Comparison of ENCODE assay signal across 10 cellular contexts in genomic region chr17:30113213-30113612, GRCh38. TPM values are rescaled to one million over a fixed set of nuclear protein-coding genes. Genes with fewer than 3 reads are reported as not detected.
DNase-seq lines count a peak whose midpoint lies in the region; ATAC-seq, FAIRE-seq and TF ChIP-seq lines count a peak whose summit lies in the region.
"Had no signal": no experiment of that assay in that cellular context is flagged by ENCODE, and none has a peak within 500 bp of the region (broad histone marks: within the 10 kb centered on the region; RNA-seq: fewer than 3 reads in every experiment).

No MANE protein-coding gene starts in this region.

- CTCF ChIA-PET in A549 (lab: Yijun Ruan, JAX), result interaction anchor here (1.0 to 6.8 kb wide), 12 partner anchors 8 to 533 kb away, joined by 3 to 75 read pairs (median 6); no protein-coding TSS in a partner anchor
- CTCF ChIA-PET in Panc1 (lab: Charles Lee), result interaction anchor here (0.5 to 1.1 kb wide), 3 partner anchors 8 to 157 kb away, joined by 3 read pairs; no protein-coding TSS in a partner anchor

- H3K4me3 ChIP-seq in A549, result no peak overlapping the region
- H3K4me3 ChIP-seq in GM23248, result no peak overlapping the region
- H3K4me3 ChIP-seq in Panc1 (ENCODE audit: low read depth in 2 of 2, low read length in 2 of 2), result no peak overlapping the region

- no peaks in the 10 kb centered on the region for H3K9me2 ChIP-seq in GM23248 (ENCODE audit: insufficient read depth)

- peaks cover 16% of the 10 kb centered on the region; the same call in 2 of the 3 replicates for H3K4me1 ChIP-seq in A549
- peaks cover 6% of the 10 kb centered on the region for H3K4me1 ChIP-seq in GM23248 (ENCODE audit: insufficient read depth)
- peaks cover 19% of the 10 kb centered on the region for H3K4me1 ChIP-seq in Panc1 (ENCODE audit: control insufficient read depth, insufficient read depth, low read length)

- no peak for TF ChIP-seq EP300 in A549 (IDR thresholded peaks at IDR 0.05)

- 0 out of 2 replicates have a peak, but pooled peaks cover 2% of the 10 kb centered on the region for H4K20me1 ChIP-seq in GM23248 (ENCODE audit: insufficient read depth)

- intact Hi-C loops in Panc1 (cut with micrococcal nuclease; ENCODE audit: unreplicated experiment), result no loop called here

- FAIRE-seq in A549 (lab: Jason Lieb, UNC), result peak; percentile 61
- FAIRE-seq: keratinocyte had no signal

- H3K9me3 ChIP-seq in A549 (no peaks in the 10 kb centered on the region), GM23248 (ENCODE audit: low read depth) (no peaks in the 10 kb centered on the region), Panc1 (ENCODE audit: control insufficient read depth, insufficient read depth, low read depth, low read length) (no peaks in the 10 kb centered on the region)

- BruUV-seq in Panc1 (replicated peaks; lab: Mats Ljungman, UMichigan), result no TSS peak

- 0 out of 2 replicates have a peak overlapping the region, but pooled peaks have one; percentile 7 for H2AFZ ChIP-seq in GM23248

- H3K9ac ChIP-seq in GM23248, result no peak overlapping the region

- H3K4me2 ChIP-seq in A549, result peak overlapping the region; percentile 48
- H3K4me2 ChIP-seq in GM23248 (ENCODE audit: unreplicated experiment), result no peak overlapping the region

- H3F3A ChIP-seq in GM23248 (ENCODE audit: insufficient read depth), result 0 out of 2 replicates have a peak, but pooled peaks cover 6% of the 10 kb centered on the region

- peak overlapping the region in 1 of 2 experiments; percentile 59; a peak in 3 of 6 replicates for H3K27ac ChIP-seq in A549
- H3K27ac ChIP-seq in GM23248, result no peak overlapping the region
- peak overlapping the region; percentile 73 for H3K27ac ChIP-seq in Panc1 (ENCODE audit: low read length)

- in situ Hi-C loops in GM23248 (cut with MboI) (no loop called here), Panc1 (cut with HindIII; ENCODE audit: low pct_unique_long_range_greater_than_20kb, low sequenced_read_pairs) (no loop called here)

- ATAC-seq in A549 (peak in 1 of 2 experiments; percentile 54; a peak in 3 of 6 replicates), Panc1 (peak; percentile 62), HG03095 (IDR thresholded peaks at IDR 0.05; ENCODE audit: unreplicated experiment) (no peak), omental fat pad (ENCODE audit: low FRiP score) (no peak)

- no peak for TF ChIP-seq POLR2A in A549 (IDR thresholded peaks at IDR 0.05; ENCODE audit: low read length)

- H3K36me3 ChIP-seq in GM23248 (ENCODE audit: low read depth) (no peaks in the 10 kb centered on the region), Panc1 (ENCODE audit: control insufficient read depth, insufficient read depth, low read length) (peaks cover 2% of the 10 kb centered on the region)

- no peak for TF ChIP-seq CTCF in A549 (IDR thresholded peaks at IDR 0.05)
- no peak for TF ChIP-seq CTCF in Panc1 (IDR thresholded peaks at IDR 0.05)
- no peak for TF ChIP-seq CTCF in omental fat pad (IDR thresholded peaks at IDR 0.05)

- no peak for TF ChIP-seq RAD21 in A549 (conservative IDR thresholded peaks at IDR 0.05 in 1 of 2, IDR thresholded peaks at IDR 0.05 in 1 of 2)

- peak in 1 of 2 experiments; percentile 74 for DNase-seq in A549 (ENCODE audit: low read depth in 1 of 2, low spot score in 1 of 2)
- no peak for DNase-seq in GM23248
- DNase-seq in Panc1 (ENCODE audit: low read depth, low spot score), result no peak
- DNase-seq in fibroblast of gingiva (ENCODE audit: low read depth), result peak; percentile 13
- DNase-seq in inferior parietal cortex (ENCODE audit: extremely low spot score), result no peak
- no peak for DNase-seq in occipital lobe (lab: John Stamatoyannopoulos, UW)
- DNase-seq in omental fat pad (ENCODE audit: low spot score), result no peak
- DNase-seq: CD4-positive, alpha-beta T cell had no signal

- H3K79me2 ChIP-seq in GM23248 (ENCODE audit: insufficient read depth), result peaks cover 14% of the 10 kb centered on the region

- H3K27me3 ChIP-seq in GM23248 (replicated peaks; ENCODE audit: insufficient read depth) (no peaks in the 10 kb centered on the region), Panc1 (ENCODE audit: control insufficient read depth, insufficient read depth, low read length) (no peaks in the 10 kb centered on the region)

- POLR2A ChIA-PET in A549 (lab: Yijun Ruan, JAX) (interaction anchor here (0.6 to 1.3 kb wide), 2 partner anchors 8 to 19 kb away, joined by 3 to 7 read pairs; no protein-coding TSS in a partner anchor), Panc1 (lab: Charles Lee) (interaction anchor here (1.4 kb wide), 1 partner anchor 8 kb away, joined by 5 read pairs; no protein-coding TSS in a partner anchor)

TF ChIP-seq in A549, 52 proteins besides CTCF, POLR2A, EP300 and RAD21:
- TF ChIP-seq, protein P1, sequence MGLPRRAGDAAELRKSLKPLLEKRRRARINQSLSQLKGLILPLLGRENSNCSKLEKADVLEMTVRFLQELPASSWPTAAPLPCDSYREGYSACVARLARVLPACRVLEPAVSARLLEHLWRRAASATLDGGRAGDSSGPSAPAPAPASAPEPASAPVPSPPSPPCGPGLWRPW (IDR thresholded peaks at IDR 0.05), result no peak
- no peak for TF ChIP-seq EHMT2 (IDR thresholded peaks at IDR 0.05; ENCODE audit: low read depth)
- TF ChIP-seq, protein P2, sequence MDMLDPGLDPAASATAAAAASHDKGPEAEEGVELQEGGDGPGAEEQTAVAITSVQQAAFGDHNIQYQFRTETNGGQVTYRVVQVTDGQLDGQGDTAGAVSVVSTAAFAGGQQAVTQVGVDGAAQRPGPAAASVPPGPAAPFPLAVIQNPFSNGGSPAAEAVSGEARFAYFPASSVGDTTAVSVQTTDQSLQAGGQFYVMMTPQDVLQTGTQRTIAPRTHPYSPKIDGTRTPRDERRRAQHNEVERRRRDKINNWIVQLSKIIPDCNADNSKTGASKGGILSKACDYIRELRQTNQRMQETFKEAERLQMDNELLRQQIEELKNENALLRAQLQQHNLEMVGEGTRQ (IDR thresholded peaks at IDR 0.05), result peak; percentile 62
- TF ChIP-seq FOSL2 (IDR thresholded peaks at IDR 0.05), result no peak
- 0 out of 2 replicates have a peak, but pooled peaks have one; percentile 10 for TF ChIP-seq FOSL2 (CRISPR knock-in tag; IDR thresholded peaks at IDR 0.05)
- peak; percentile 70 for TF ChIP-seq MAFK (IDR thresholded peaks at IDR 0.05; ENCODE audit: partially characterized antibody)
- TF ChIP-seq EHF (CRISPR knock-in tag; IDR thresholded peaks at IDR 0.05), result 0 out of 2 replicates have a peak, but pooled peaks have one; percentile 47
- no peak for TF ChIP-seq HMGXB4 (CRISPR knock-in tag; IDR thresholded peaks at IDR 0.05; ENCODE audit: borderline replicate concordance)
- TF ChIP-seq, protein P3, sequence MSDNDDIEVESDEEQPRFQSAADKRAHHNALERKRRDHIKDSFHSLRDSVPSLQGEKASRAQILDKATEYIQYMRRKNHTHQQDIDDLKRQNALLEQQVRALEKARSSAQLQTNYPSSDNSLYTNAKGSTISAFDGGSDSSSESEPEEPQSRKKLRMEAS (IDR thresholded peaks at IDR 0.05), result peak; percentile 38; the same call in 1 of the 2 replicates
- TF ChIP-seq CHD4 (IDR thresholded peaks at IDR 0.05; ENCODE audit: borderline replicate concordance), result no peak
- TF ChIP-seq MAZ (IDR thresholded peaks at IDR 0.05; ENCODE audit: borderline replicate concordance, low read depth, low read length), result no peak
- no peak for TF ChIP-seq HDAC2 (IDR thresholded peaks at IDR 0.05)

RNA-seq across cellular contexts. Expression of gene NSRP1, which starts 3.4 kb away (rescaled TPM):
- polyA plus RNA-seq in A549 (2011; rRNA removed) (25.2 and 30.9 TPM in 2 replicates), A549 (2017; fragmentation: RNase III; extraction: RNeasy Plus Mini Kit Qiagen cat#74134 plus additional on column Dnase treatment) (39.6 to 41.1 TPM (median 39.6 TPM) in 3 replicates), GM23248 (2016; fragmentation: Nextera tagmentation; extraction: Ambion mirVana) (53.5 and 54.8 TPM in 2 replicates)
- polyA plus RNA-seq in A549 (2012; cell fraction: cytosol; rRNA removed), result 17.1 and 21.7 TPM in 2 replicates
- 9.0 and 13.0 TPM in 2 replicates for polyA plus RNA-seq in A549 (2012; cell fraction: nucleus; rRNA removed)
- 11.8 and 13.9 TPM in 2 replicates for polyA minus RNA-seq in A549 (2011; rRNA and poly(A)+ RNA removed)
- 7.7 and 11.8 TPM in 2 replicates for total RNA-seq in GM23248 (2014; rRNA removed; shearing (Covaris generic))
- total RNA-seq in Panc1 (2021; ENCODE audit: unreplicated experiment) (30.5 TPM), occipital lobe (7.2 TPM), omental fat pad (10 to 100 TPM; 17.4 to 35.2 (median 25.1) TPM)
- polyA plus RNA-seq in Panc1 (2012; ENCODE audit: insufficient read length), result 19.1 TPM
